ENCODE assay signal across 27 cellular contexts in genomic region chr18:73778052-73778395, GRCh38.
"Had no signal": no experiment of that assay in that cellular context is flagged by ENCODE, and none has a peak within 500 bp of the region (broad histone marks: within the 10 kb centered on the region; RNA-seq: fewer than 3 reads in every experiment).

No MANE protein-coding gene starts in this region.

- H3K4me3 Mint-ChIP-seq: activated CD4-positive, alpha-beta T cell treated with anti-CD3 and anti-CD28 coated beads, Interleukin-2, amount 10 ng/mL, durations not matched to agents 24 days and 14 days; activated naive CD4-positive, alpha-beta T cell treated with anti-CD3 and anti-CD28 coated beads, Interleukin-2, amount 10 ng/mL, durations not matched to agents 7 days and 5 days; activated naive CD8-positive, alpha-beta T cell treated with anti-CD3 and anti-CD28 coated beads for 36 hours; activated T-cell treated with anti-CD3 and anti-CD28 coated beads, Interleukin-2, amount 50 U/mL, for 72 hours; T-helper 17 cell; WTC11 had no signal

- H3K36me3 Mint-ChIP-seq: activated naive CD4-positive, alpha-beta T cell treated with anti-CD3 and anti-CD28 coated beads, Interleukin-2, amount 10 ng/mL, durations not matched to agents 7 days and 5 days; activated naive CD8-positive, alpha-beta T cell treated with anti-CD3 and anti-CD28 coated beads for 36 hours; WTC11 had no signal

- ATAC-seq: activated T-cell treated with anti-CD3 and anti-CD28 coated beads, Interleukin-2, amount 50 U/mL, for 72 hours; T-helper 17 cell; WTC11 had no signal

- H3K27me3 Mint-ChIP-seq: activated CD4-positive, alpha-beta T cell treated with anti-CD3 and anti-CD28 coated beads, Interleukin-2, amount 10 ng/mL, durations not matched to agents 24 days and 14 days; activated naive CD4-positive, alpha-beta T cell treated with anti-CD3 and anti-CD28 coated beads, Interleukin-2, amount 10 ng/mL, durations not matched to agents 7 days and 5 days; activated naive CD8-positive, alpha-beta T cell treated with anti-CD3 and anti-CD28 coated beads for 36 hours had no signal

- H3K4me1 Mint-ChIP-seq: activated CD4-positive, alpha-beta T cell treated with anti-CD3 and anti-CD28 coated beads, Interleukin-2, amount 10 ng/mL, durations not matched to agents 24 days and 14 days; activated naive CD4-positive, alpha-beta T cell treated with anti-CD3 and anti-CD28 coated beads, Interleukin-2, amount 10 ng/mL, durations not matched to agents 7 days and 5 days; activated naive CD8-positive, alpha-beta T cell treated with anti-CD3 and anti-CD28 coated beads for 36 hours; T-helper 17 cell had no signal

- H3K9me3 ChIP-seq: adrenal gland, Peyer's patch, SJSA1 had no signal

- H3K4me3 ChIP-seq: adrenal gland, Peyer's patch, SJSA1 had no signal

- H3K9me3 Mint-ChIP-seq: activated CD4-positive, alpha-beta T cell treated with anti-CD3 and anti-CD28 coated beads, Interleukin-2, amount 10 ng/mL, durations not matched to agents 24 days and 14 days; activated naive CD4-positive, alpha-beta T cell treated with anti-CD3 and anti-CD28 coated beads, Interleukin-2, amount 10 ng/mL, durations not matched to agents 7 days and 5 days; activated naive CD8-positive, alpha-beta T cell treated with anti-CD3 and anti-CD28 coated beads for 36 hours; activated T-helper 2 cell treated with anti-CD3 and anti-CD28 coated beads, Interferon-gamma antibody, Interleukin-2, Interleukin-4, amounts not matched to agents 10 μg/mL and 5 μg/mL and 100 μg/mL, durations not matched to agents 14 hours and 24 hours and 36 hours; WTC11 had no signal

- H3K36me3 ChIP-seq: adrenal gland, Peyer's patch, SJSA1 had no signal

- H3K4me1 ChIP-seq: adrenal gland, Peyer's patch, SJSA1 had no signal

- H3K27ac ChIP-seq: adrenal gland, Peyer's patch, RWPE1, SJSA1 had no signal

- H3K27ac Mint-ChIP-seq: activated CD4-positive, alpha-beta T cell treated with anti-CD3 and anti-CD28 coated beads, Interleukin-2, amount 10 ng/mL, durations not matched to agents 24 days and 14 days; activated naive CD4-positive, alpha-beta T cell treated with anti-CD3 and anti-CD28 coated beads, Interleukin-2, amount 10 ng/mL, durations not matched to agents 7 days and 5 days; activated naive CD8-positive, alpha-beta T cell treated with anti-CD3 and anti-CD28 coated beads for 36 hours; activated T-cell treated with anti-CD3 and anti-CD28 coated beads, Interleukin-2, amount 50 U/mL, for 72 hours; activated T-helper 2 cell treated with anti-CD3 and anti-CD28 coated beads, Interferon-gamma antibody, Interleukin-2, Interleukin-4, amounts not matched to agents 10 μg/mL and 5 μg/mL and 100 μg/mL, durations not matched to agents 14 hours and 24 hours and 36 hours; T-helper 17 cell; WTC11 had no signal

- DNase-seq: activated CD4-positive, alpha-beta T cell treated with anti-CD3 and anti-CD28 coated beads for 1 hour; activated CD4-positive, alpha-beta T cell treated with anti-CD3 and anti-CD28 coated beads, Interleukin-2, amount 10 ng/mL, durations not matched to agents 24 days and 14 days; activated CD4-positive, alpha-beta T cell treated with anti-CD3 and anti-CD28 coated beads, Interleukin-2, amount 50 U/mL, for 48 hours; activated gamma-delta T cell treated with Interleukin-2 at 50 U/mL for 16 hours; activated naive CD4-positive, alpha-beta T cell treated with anti-CD3 and anti-CD28 coated beads, Interleukin-2, amount 10 ng/mL, durations not matched to agents 7 days and 5 days; activated naive CD8-positive, alpha-beta T cell treated with anti-CD3 and anti-CD28 coated beads for 36 hours; activated T-cell treated with anti-CD3 and anti-CD28 coated beads for 4 hours; activated T-cell treated with anti-CD3 and anti-CD28 coated beads, Interleukin-2, amount 50 U/mL, for 72 hours; adrenal gland; anterior cingulate cortex; cerebellar nuclear complex; MM.1S; NCI-H1105; NCI-H1436; NCI-H187; NCI-H2081; NCI-H510A treated with DMSO at 0.1 percent for 48 hours; NCI-H69; NK-92 treated with Interleukin-12 subunit alpha and Interleukin-12 subunit beta, amount 100 ng/mL, for 24 hours; Peyer's patch; SHP77; T-helper 17 cell; T-helper 9 cell had no signal

- H3K27me3 ChIP-seq: adrenal gland, Peyer's patch, SJSA1 had no signal
